13 cellular contexts compared by ENCODE assay signal in genomic region chr7:31814187-31814586, GRCh38.
DNase-seq lines count a peak whose midpoint lies in the region; ATAC-seq and TF ChIP-seq lines count a peak whose summit lies in the region.
"Had no signal": no experiment of that assay in that cellular context is flagged by ENCODE, and none has a peak within 500 bp of the region (broad histone marks: within the 10 kb centered on the region; RNA-seq: fewer than 3 reads in every experiment).

No MANE protein-coding gene starts in this region.

- H3K27me3 ChIP-seq in AG04450 (ENCODE audit: control insufficient read depth, insufficient read depth, low read length) (no peaks in the 10 kb centered on the region), H7 (ENCODE audit: control insufficient read depth, insufficient read depth, low read length) (no peaks in the 10 kb centered on the region; the same call in 1 of the 2 replicates)
- H3K27me3 ChIP-seq: left lung had no signal

- peaks cover 0 to 6% of the 10 kb centered on the region in 2 donors for H3K9me3 Mint-ChIP-seq in activated T-cell treated with anti-CD3 and anti-CD28 coated beads, Interleukin-2, amount 50 U/mL, for 72 hours

- CTCF ChIA-PET in AG04450 (lab: Charles Lee) = no interaction called here

- POLR2A ChIA-PET in AG04450 (lab: Yijun Ruan, JAX) = no interaction called here

- H3K27ac ChIP-seq in AG04450 (ENCODE audit: low read depth, low read length) = no peak overlapping the region
- no peak overlapping the region for H3K27ac ChIP-seq in VCaP

- H3K4me1 Mint-ChIP-seq in activated T-cell treated with anti-CD3 and anti-CD28 coated beads, Interleukin-2, amount 50 U/mL, for 72 hours (ENCODE audit: low read depth) = no peaks in the 10 kb centered on the region

- no peak overlapping the region for H3K27ac Mint-ChIP-seq in activated T-cell treated with anti-CD3 and anti-CD28 coated beads, Interleukin-2, amount 50 U/mL, for 72 hours
- H3K27ac Mint-ChIP-seq: CD8-positive, alpha-beta T cell had no signal

- no peak for ATAC-seq in HG03571 (IDR thresholded peaks at IDR 0.05; ENCODE audit: unreplicated experiment)
- ATAC-seq in activated T-cell treated with anti-CD3 and anti-CD28 coated beads, Interleukin-2, amount 50 U/mL, for 72 hours (replicated peaks in 1 of 2) = no peak
- ATAC-seq: CD8-positive, alpha-beta T cell; left lung had no signal

- no peaks in the 10 kb centered on the region for H3K36me3 Mint-ChIP-seq in activated T-cell treated with anti-CD3 and anti-CD28 coated beads, Interleukin-2, amount 50 U/mL, for 72 hours (ENCODE audit: insufficient read depth in 2 of 2)
- H3K36me3 Mint-ChIP-seq: CD8-positive, alpha-beta T cell had no signal

- TF ChIP-seq CTCF in AG04450 (IDR thresholded peaks at IDR 0.05; ENCODE audit: low read depth, low read length) = peak; percentile 16; the same call in 1 of the 2 replicates
- peak; percentile 41 for TF ChIP-seq CTCF in VCaP (conservative IDR thresholded peaks at IDR 0.05)

- no peaks in the 10 kb centered on the region for H3K27me3 Mint-ChIP-seq in activated T-cell treated with anti-CD3 and anti-CD28 coated beads, Interleukin-2, amount 50 U/mL, for 72 hours (ENCODE audit: low read depth)

- no peak overlapping the region for H3K4me3 Mint-ChIP-seq in activated T-cell treated with anti-CD3 and anti-CD28 coated beads, Interleukin-2, amount 50 U/mL, for 72 hours
- H3K4me3 Mint-ChIP-seq: CD8-positive, alpha-beta T cell had no signal

- H3K4me3 ChIP-seq in AG04450 (ENCODE audit: low read depth, low read length) (no peak overlapping the region), H7 (ENCODE audit: insufficient read depth, low read depth, low read length) (no peak overlapping the region)
- H3K4me3 ChIP-seq: left lung had no signal

- H3K36me3 ChIP-seq in H7 (replicated peaks; ENCODE audit: control insufficient read depth, insufficient read depth, low read length) = no peaks in the 10 kb centered on the region
- H3K36me3 ChIP-seq: left lung had no signal

- DNase-seq in AG04450 (ENCODE audit: low read depth, low spot score) = no peak
- DNase-seq in H7 = peak; percentile 1
- DNase-seq in hepatic stellate cell (ENCODE audit: low spot score) = peak; percentile 5
- DNase-seq in COR-L47 (lab: John Stamatoyannopoulos, UW) = no peak
- no peak for DNase-seq in activated T-cell treated with anti-CD3 and anti-CD28 coated beads, Interleukin-2, amount 50 U/mL, for 1 hour
- no peak for DNase-seq in activated T-cell treated with anti-CD3 and anti-CD28 coated beads, Interleukin-2, amount 50 U/mL, for 72 hours
- DNase-seq: activated CD4-positive, alpha-beta T cell treated with anti-CD3 and anti-CD28 coated beads for 4 hours; activated naive CD4-positive, alpha-beta T cell; CD8-positive, alpha-beta T cell; left lung; NCI-H1436 had no signal

- H3K9me3 ChIP-seq in AG04450 (ENCODE audit: control insufficient read depth, insufficient read depth, low read length) = no peaks in the 10 kb centered on the region
- H3K9me3 ChIP-seq: left lung had no signal

Comparison
In these comparisons a context has a peak if more than half of its experiments do, and no peak if none do; other contexts are left out.
1. DNase-seq: peak in H7 (single experiment) and hepatic stellate cell (single experiment); none in AG04450 (single experiment), COR-L47 (single experiment), activated T-cell treated with anti-CD3 and anti-CD28 coated beads, Interleukin-2, amount 50 U/mL, for 1 hour (single experiment) and activated T-cell treated with anti-CD3 and anti-CD28 coated beads, Interleukin-2, amount 50 U/mL, for 72 hours (0 of 2).